In genomic region chr7:91565499-91566331, GRCh38 we compare ENCODE assay signal across 10 cellular contexts.
A peak's percentile ranks its signal among the peaks of the same experiment; 100 is the strongest.
DNase-seq lines count a peak whose midpoint lies in the region; ATAC-seq, FAIRE-seq and TF ChIP-seq lines count a peak whose summit lies in the region.
"Had no signal": no experiment of that assay in that cellular context is flagged by ENCODE, and none has a peak within 500 bp of the region (broad histone marks: within the 10 kb centered on the region; RNA-seq: fewer than 3 reads in every experiment).

No MANE protein-coding gene starts in this region.

- ATAC-seq in GM19455 (IDR thresholded peaks at IDR 0.05; ENCODE audit: unreplicated experiment), result no peak

- peaks cover 22% of the 10 kb centered on the region for H3K4me1 ChIP-seq in suprapubic skin
- no peaks in the 10 kb centered on the region for H3K4me1 ChIP-seq in small intestine (ENCODE audit: control insufficient read depth in 2 of 2, insufficient read depth in 1 of 2, low read depth in 1 of 2, low read length in 1 of 2)

- TF ChIP-seq CTCF in LNCaP clone FGC (IDR thresholded peaks at IDR 0.05; ENCODE audit: control insufficient read depth, extremely low read depth, insufficient read depth), result no peak
- no peak for TF ChIP-seq CTCF in foreskin fibroblast (IDR thresholded peaks at IDR 0.05; ENCODE audit: low read depth, low read length)
- no peak for TF ChIP-seq CTCF in suprapubic skin (IDR thresholded peaks at IDR 0.05)
- TF ChIP-seq CTCF in WERI-Rb-1 (IDR thresholded peaks at IDR 0.05; ENCODE audit: low read depth, low read length), result no peak

- H3K36me3 ChIP-seq in suprapubic skin (no peaks in the 10 kb centered on the region), WERI-Rb-1 (no peaks in the 10 kb centered on the region), small intestine (ENCODE audit: control insufficient read depth in 2 of 2, insufficient read depth in 2 of 2, low read length in 2 of 2) (no peaks in the 10 kb centered on the region)

- no peak for TF ChIP-seq EP300 in suprapubic skin (IDR thresholded peaks at IDR 0.05)

- H3K27ac ChIP-seq in suprapubic skin (peak overlapping the region; percentile 63), WERI-Rb-1 (no peak overlapping the region), small intestine (ENCODE audit: low read depth in 1 of 2, low read length in 1 of 2) (no peak overlapping the region)

- no peak for FAIRE-seq in small intestine (lab: Jason Lieb, UNC)

- H3K4me3 ChIP-seq in LNCaP clone FGC (ENCODE audit: low read depth, low read length), result no peak overlapping the region
- peak overlapping the region in 1 of 2 donors; percentile 23 for H3K4me3 ChIP-seq in foreskin fibroblast (ENCODE audit: low read depth in 1 of 2, low read length in 2 of 2)
- no peak overlapping the region for H3K4me3 ChIP-seq in suprapubic skin
- H3K4me3 ChIP-seq in WERI-Rb-1 (ENCODE audit: low read depth, low read length), result no peak overlapping the region
- no peak overlapping the region for H3K4me3 ChIP-seq in small intestine (ENCODE audit: low read depth in 1 of 2, low read length in 2 of 2)

- WGBS in suprapubic skin, result 48% methylated on average over 12 of the region's 12 CpGs
- WGBS in small intestine, 3 donors, result 70 to 79% (median 75%) methylated on average over 12 of the region's 12 CpGs

- H3K9me3 ChIP-seq in suprapubic skin (no peaks in the 10 kb centered on the region), WERI-Rb-1 (ENCODE audit: severe bottlenecking) (no peaks in the 10 kb centered on the region), small intestine (ENCODE audit: control insufficient read depth, low read depth) (no peaks in the 10 kb centered on the region)

- no peak for TF ChIP-seq POLR2A in suprapubic skin (IDR thresholded peaks at IDR 0.05)

- H3K27me3 ChIP-seq in suprapubic skin, result no peaks in the 10 kb centered on the region
- H3K27me3 ChIP-seq in WERI-Rb-1 (ENCODE audit: insufficient read depth, low read depth, severe bottlenecking), result no peaks in the 10 kb centered on the region
- H3K27me3 ChIP-seq in small intestine (ENCODE audit: control insufficient read depth in 2 of 2, insufficient read depth in 2 of 2, low read length in 2 of 2), result no peaks in the 10 kb centered on the region

- peak; percentile 93 for DNase-seq in LNCaP clone FGC (ENCODE audit: low read depth)
- peak; percentile 81 to 82 for DNase-seq in SHP77 (lab: John Stamatoyannopoulos, UW)
- peak; percentile 9 to 67 for DNase-seq in foreskin fibroblast
- peak; percentile 62 to 80 for DNase-seq in suprapubic skin (ENCODE audit: low spot score in 2 of 2)
- no peak for DNase-seq in NCI-H1436 treated with DMSO at 0.1 percent for 48 hours (lab: John Stamatoyannopoulos, UW)
- DNase-seq in WERI-Rb-1, result no peak
- no peak for DNase-seq in small intestine
- DNase-seq: activated CD8-positive, alpha-beta memory T cell treated with anti-CD3 and anti-CD28 coated beads, Interleukin-2, amount 50 U/mL, for 4 hours; stimulated activated naive CD4-positive, alpha-beta T cell had no signal

Comparison
In these comparisons a context has a peak if more than half of its experiments do, and no peak if none do; other contexts are left out.
1. DNase-seq: peak in LNCaP clone FGC (single experiment), SHP77 (2 of 2), foreskin fibroblast (2 of 2) and suprapubic skin (2 of 2); none in NCI-H1436 treated with DMSO at 0.1 percent for 48 hours (single experiment), WERI-Rb-1 (single experiment) and small intestine (single experiment).